8 cellular contexts compared by ENCODE assay signal in genomic region chr11:69166186-69167115, GRCh38. TPM values are rescaled to one million over a fixed set of nuclear protein-coding genes. Genes with fewer than 3 reads are reported as not detected.
A peak's percentile ranks its signal among the peaks of the same experiment; 100 is the strongest.
DNase-seq lines count a peak whose midpoint lies in the region; ATAC-seq and TF ChIP-seq lines count a peak whose summit lies in the region.

No MANE protein-coding gene starts in this region.

- H3K4me3 Mint-ChIP-seq in GM23338 = no peak overlapping the region

- H3K9me2 ChIP-seq in GM23338 (ENCODE audit: insufficient read depth) = no peaks in the 10 kb centered on the region

- no peaks in the 10 kb centered on the region for H3K36me3 ChIP-seq in GM23338 (ENCODE audit: insufficient read depth)
- H3K36me3 ChIP-seq in WERI-Rb-1 = no peaks in the 10 kb centered on the region
- no peaks in the 10 kb centered on the region for H3K36me3 ChIP-seq in effector memory CD4-positive, alpha-beta T cell (ENCODE audit: control insufficient read depth, insufficient read depth, low read length)

- H3K27me3 ChIP-seq in GM23338 (ENCODE audit: insufficient read depth) (no peaks in the 10 kb centered on the region), WERI-Rb-1 (ENCODE audit: insufficient read depth, low read depth, severe bottlenecking) (no peaks in the 10 kb centered on the region)
- no peaks in the 10 kb centered on the region for H3K27me3 ChIP-seq in effector memory CD4-positive, alpha-beta T cell (replicated peaks; ENCODE audit: control insufficient read depth, insufficient read depth, low read length, poor library complexity, severe bottlenecking)

- H3K27ac Mint-ChIP-seq in GM23338 = no peak overlapping the region

- no peaks in the 10 kb centered on the region for H3K79me2 ChIP-seq in GM23338 (replicated peaks; ENCODE audit: insufficient read depth)

- H3K4me2 ChIP-seq in GM23338 = no peak overlapping the region; the same call in 1 of the 2 replicates

- ATAC-seq in GM18498 (IDR thresholded peaks at IDR 0.05; ENCODE audit: unreplicated experiment) = peak; percentile 94
- peak; percentile 91 for ATAC-seq in GM23338
- peak; percentile 70 for ATAC-seq in esophagus mucosa

- H4K20me1 ChIP-seq in GM23338 (replicated peaks; ENCODE audit: insufficient read depth) = no peaks in the 10 kb centered on the region

- H3K9me3 ChIP-seq in WERI-Rb-1 (ENCODE audit: severe bottlenecking) = peaks cover 2% of the 10 kb centered on the region
- H3K9me3 ChIP-seq in effector memory CD4-positive, alpha-beta T cell (ENCODE audit: control insufficient read depth, low read length) = no peaks in the 10 kb centered on the region

- H3K36me3 Mint-ChIP-seq in GM23338 (ENCODE audit: low read depth) = peaks cover 3% of the 10 kb centered on the region; the same call in 2 of the 3 replicates

- H3K4me3 ChIP-seq in GM23338 = no peak overlapping the region
- no peak overlapping the region for H3K4me3 ChIP-seq in WERI-Rb-1 (ENCODE audit: low read depth, low read length)
- no peak overlapping the region for H3K4me3 ChIP-seq in effector memory CD4-positive, alpha-beta T cell (ENCODE audit: insufficient read depth, low read depth, low read length, poor library complexity, severe bottlenecking)

- no peaks in the 10 kb centered on the region; the same call in 1 of the 2 replicates for H3K4me1 ChIP-seq in GM23338 (ENCODE audit: insufficient read depth)
- H3K4me1 ChIP-seq in effector memory CD4-positive, alpha-beta T cell (ENCODE audit: control insufficient read depth, insufficient read depth, low read length, poor library complexity, severe bottlenecking) = peaks cover 3% of the 10 kb centered on the region

- TF ChIP-seq EP300 in Ishikawa (IDR thresholded peaks at IDR 0.05; ENCODE audit: borderline replicate concordance) = no peak

- peaks cover 14% of the 10 kb centered on the region for H3K9me3 Mint-ChIP-seq in GM23338

- TF ChIP-seq RAD21 in Ishikawa (IDR thresholded peaks at IDR 0.05; ENCODE audit: low read depth) = no peak

- TF ChIP-seq CTCF in GM23338 (conservative IDR thresholded peaks at IDR 0.05; ENCODE audit: low read depth in 2 of 2) = no peak
- no peak for TF ChIP-seq CTCF in WERI-Rb-1 (IDR thresholded peaks at IDR 0.05; ENCODE audit: low read depth, low read length)

- H3K27me3 Mint-ChIP-seq in GM23338 (ENCODE audit: insufficient read depth, low read depth, poor library complexity) = peaks cover 11% of the 10 kb centered on the region

- 0 out of 2 replicates have a peak overlapping the region, but pooled peaks have one; percentile 38 for H2AFZ ChIP-seq in GM23338

- no peaks in the 10 kb centered on the region; the same call in 2 of the 3 replicates for H3K4me1 Mint-ChIP-seq in GM23338

- DNase-seq in GM23338 (ENCODE audit: low spot score) (peak; percentile 54), WERI-Rb-1 (peak; percentile 29), pulmonary artery endothelial cell (ENCODE audit: low read depth, low spot score) (peak; percentile 33), NCI-H524 treated with DMSO at 0.1 percent for 48 hours (lab: John Stamatoyannopoulos, UW) (no peak)
- no peak for DNase-seq in effector memory CD4-positive, alpha-beta T cell

- no peak overlapping the region for H3K27ac ChIP-seq in GM23338 (ENCODE audit: low read depth)
- no peak overlapping the region for H3K27ac ChIP-seq in WERI-Rb-1
- H3K27ac ChIP-seq in effector memory CD4-positive, alpha-beta T cell (ENCODE audit: insufficient read depth, low read length, poor library complexity, severe bottlenecking) = no peak overlapping the region

- no peaks in the 10 kb centered on the region for H3F3A ChIP-seq in GM23338 (replicated peaks; ENCODE audit: low read depth)

TF ChIP-seq in GM23338, 12 proteins besides CTCF, POLR2A, EP300 and RAD21 (continues in another document):
- TF ChIP-seq EZH2 (IDR thresholded peaks at IDR 0.05; ENCODE audit: low read depth, unreplicated experiment) = no peak
- TF ChIP-seq REST (IDR thresholded peaks at IDR 0.05; ENCODE audit: unreplicated experiment) = no peak
- no peak for TF ChIP-seq ZNF331 (CRISPR knock-in tag; IDR thresholded peaks at IDR 0.05; ENCODE audit: low read depth)
- no peak for TF ChIP-seq EZH2phosphoT487 (IDR thresholded peaks at IDR 0.05; ENCODE audit: unreplicated experiment)
- no peak for TF ChIP-seq NANOG (IDR thresholded peaks at IDR 0.05; ENCODE audit: borderline replicate concordance)

TF ChIP-seq in Ishikawa, 13 proteins besides CTCF, POLR2A, EP300 and RAD21:
- TF ChIP-seq TCF12 (IDR thresholded peaks at IDR 0.05; ENCODE audit: low read depth) (0 out of 2 replicates have a peak, but pooled peaks have one; percentile 27), YY1 (IDR thresholded peaks at IDR 0.05; ENCODE audit: low read depth) (no peak), CREB1 (IDR thresholded peaks at IDR 0.05; ENCODE audit: low read depth) (no peak), USF1 (IDR thresholded peaks at IDR 0.05) (no peak)

RNA-seq across cellular contexts. Expression of gene SMIM38, which starts 10.7 kb away (rescaled TPM):
- total RNA-seq in GM23338 (2014; rRNA removed; shearing (Covaris generic)) = 0.38 TPM in 1 of 2 replicates, not detected in the other
- polyA plus RNA-seq in GM23338 (2016; fragmentation: Nextera tagmentation; extraction: Ambion mirVana) = not detected in 2 replicates
- total RNA-seq in esophagus mucosa = 0.16 TPM
- 0.07 and 0.13 TPM in 2 replicates for total RNA-seq in pulmonary artery endothelial cell

Comparison
In these comparisons a context has a peak if more than half of its experiments do, and no peak if none do; other contexts are left out.
1. DNase-seq: peak in GM23338 (single experiment), WERI-Rb-1 (single experiment) and pulmonary artery endothelial cell (single experiment); none in NCI-H524 treated with DMSO at 0.1 percent for 48 hours (single experiment) and effector memory CD4-positive, alpha-beta T cell (0 of 3).
2. Peak in every context shown above with its lines, with median percentiles within 50 percentile points of each other: ATAC-seq.